ENCODE assay signal across 20 cellular contexts in genomic region chr4:123741906-123742305, GRCh38.
DNase-seq lines count a peak whose midpoint lies in the region; ATAC-seq and TF ChIP-seq lines count a peak whose summit lies in the region.
"Had no signal": no experiment of that assay in that cellular context is flagged by ENCODE, and none has a peak within 500 bp of the region (broad histone marks: within the 10 kb centered on the region; RNA-seq: fewer than 3 reads in every experiment).

No MANE protein-coding gene starts in this region.

- TF ChIP-seq POLR2A in heart left ventricle (IDR thresholded peaks at IDR 0.05) = no peak

- ATAC-seq in heart left ventricle = no peak
- ATAC-seq in GM21515 (IDR thresholded peaks at IDR 0.05; ENCODE audit: unreplicated experiment) = no peak
- ATAC-seq: HCT116; natural killer cell; Panc1; stimulated activated naive CD8-positive, alpha-beta T cell treated with anti-CD3 and anti-CD28 coated beads, Interleukin-15, amount 100 ng/mL, for 72 hours; WTC11 had no signal

- H3K9me3 ChIP-seq in heart left ventricle (no peaks in the 10 kb centered on the region), smooth muscle cell (replicated peaks; ENCODE audit: low read depth) (no peaks in the 10 kb centered on the region)

- WGBS in heart left ventricle, 4 donors = 46 to 61% (median 51%) methylated on average over 2 of the region's 2 CpGs
- 69% methylated on average over 2 of the region's 2 CpGs for WGBS in smooth muscle cell (ENCODE audit: low lambda C conversion rate)

- no peak overlapping the region for H3K4me3 ChIP-seq in heart left ventricle
- no peak overlapping the region for H3K4me3 ChIP-seq in astrocyte of the spinal cord (ENCODE audit: low read depth, low read length)
- H3K4me3 ChIP-seq in smooth muscle cell = no peak overlapping the region

- no peaks in the 10 kb centered on the region for H4K20me1 ChIP-seq in smooth muscle cell (ENCODE audit: low read depth)

- peak overlapping the region; percentile 66 for H2AFZ ChIP-seq in smooth muscle cell (ENCODE audit: low read depth)

- TF ChIP-seq CTCF in heart left ventricle (IDR thresholded peaks at IDR 0.05) (no peak), astrocyte of the spinal cord (IDR thresholded peaks at IDR 0.05; ENCODE audit: low read depth, low read length) (no peak), smooth muscle cell (IDR thresholded peaks at IDR 0.05; ENCODE audit: borderline replicate concordance, insufficient read depth, poor library complexity, severe bottlenecking) (no peak)

- in situ Hi-C loops in astrocyte of the spinal cord (cut with HindIII; ENCODE audit: low sequenced_read_pairs) = no loop called here

- peaks cover 0 to 40% (median 13%) of the 10 kb centered on the region in 12 donors for H3K4me1 ChIP-seq in heart left ventricle
- peaks cover 7% of the 10 kb centered on the region for H3K4me1 ChIP-seq in smooth muscle cell (ENCODE audit: low read depth)

- no peaks in the 10 kb centered on the region for H3K79me2 ChIP-seq in smooth muscle cell (ENCODE audit: low read depth)

- H3K4me2 ChIP-seq in smooth muscle cell = no peak overlapping the region

- intact Hi-C loops in heart left ventricle (cut with DNase I) = loop anchor here in 4 of 10 donors (10.0 kb wide), 5 partner anchors 113 to 347 kb away; partner anchors contain the start of gene SPRY1 (in 1 of the 4)
- intact Hi-C loops in cardiac septum (cut with DNase I) = loop anchor here (10.0 kb wide), 1 partner anchor 67 kb away; no protein-coding TSS in a partner anchor

- H3K27ac ChIP-seq in heart left ventricle (peak overlapping the region in 7 of 12 donors; percentile 2 to 40 (median 14)), smooth muscle cell (ENCODE audit: low read depth) (no peak overlapping the region)

- H3K27me3 ChIP-seq in heart left ventricle (no peaks in the 10 kb centered on the region), smooth muscle cell (ENCODE audit: low read depth) (no peaks in the 10 kb centered on the region)

- H3F3A ChIP-seq in smooth muscle cell (ENCODE audit: low read depth) = no peaks in the 10 kb centered on the region

- H3K36me3 ChIP-seq in heart left ventricle (no peaks in the 10 kb centered on the region), smooth muscle cell (ENCODE audit: low read depth) (no peaks in the 10 kb centered on the region)

- DNase-seq in heart left ventricle (no peak), cardiac septum (ENCODE audit: low spot score) (no peak), astrocyte of the spinal cord (ENCODE audit: low read depth, low spot score) (peak; percentile 32), left kidney (ENCODE audit: low read depth, low spot score) (peak; percentile 12), smooth muscle cell (lab: John Stamatoyannopoulos, UW; ENCODE audit: unreplicated experiment) (no peak), GOT3 (lab: John Stamatoyannopoulos, UW) (no peak), middle frontal gyrus (ENCODE audit: extremely low spot score, low spot score) (no peak)
- DNase-seq: activated CD4-positive, alpha-beta memory T cell treated with anti-CD3 and anti-CD28 coated beads, Interleukin-2, amount 10 ng/mL, durations not matched to agents 7 days and 5 days; activated naive CD8-positive, alpha-beta T cell treated with anti-CD3 and anti-CD28 coated beads, Interleukin-2, amount 10 ng/mL, durations not matched to agents 7 days and 5 days; activated T-cell treated with anti-CD3 and anti-CD28 coated beads, Interleukin-2, amount 50 U/mL, for 48 hours; C1 segment of cervical spinal cord; caudate nucleus; natural killer cell; NCI-H1436 treated with DMSO at 0.1 percent for 48 hours; NCI-H2171 treated with DMSO at 0.1 percent for 48 hours; stimulated activated naive CD8-positive, alpha-beta T cell treated with anti-CD3 and anti-CD28 coated beads, Interleukin-15, amount 100 ng/mL, for 72 hours had no signal

- H3K9ac ChIP-seq in smooth muscle cell (ENCODE audit: low read depth) = no peak overlapping the region

Comparison
In these comparisons a context has a peak if more than half of its experiments do, and no peak if none do; other contexts are left out.
1. DNase-seq: peak in astrocyte of the spinal cord (single experiment) and left kidney (single experiment); none in heart left ventricle (0 of 5), cardiac septum (single experiment), smooth muscle cell (single experiment), GOT3 (single experiment) and middle frontal gyrus (single experiment).